Comparison of ENCODE assay signal across 19 cellular contexts in genomic region chr13:50038266-50038665, GRCh38. TPM values are rescaled to one million over a fixed set of nuclear protein-coding genes. Genes with fewer than 3 reads are reported as not detected.
A peak's percentile ranks its signal among the peaks of the same experiment; 100 is the strongest.
DNase-seq lines count a peak whose midpoint lies in the region; ATAC-seq, FAIRE-seq and TF ChIP-seq lines count a peak whose summit lies in the region.
"Had no signal": no experiment of that assay in that cellular context is flagged by ENCODE, and none has a peak within 500 bp of the region (broad histone marks: within the 10 kb centered on the region; RNA-seq: fewer than 3 reads in every experiment).

No MANE protein-coding gene starts in this region.

- H3K9me3 ChIP-seq in HepG2 (ENCODE audit: low read length) (no peaks in the 10 kb centered on the region), right lobe of liver (no peaks in the 10 kb centered on the region), trophoblast cell (ENCODE audit: insufficient read depth, low read depth, low read length) (no peaks in the 10 kb centered on the region)
- H3K9me3 ChIP-seq: BE2C, Caco-2, HAP-1 had no signal

- H3K4me1 Mint-ChIP-seq in WTC11: no peaks in the 10 kb centered on the region

- peak overlapping the region; percentile 32; the same call in 1 of the 2 replicates for H3K27ac Mint-ChIP-seq in WTC11
- H3K27ac Mint-ChIP-seq: CD4-positive, alpha-beta T cell had no signal

- DNase-seq in HepG2 (ENCODE audit: low spot score) (no peak), right lobe of liver (no peak), WTC11 (ENCODE audit: low spot score) (no peak), trophoblast cell (peak; percentile 61 to 68), epidermal melanocyte (ENCODE audit: insufficient read length, low spot score) (no peak), kidney tubule cell (ENCODE audit: low spot score) (no peak)
- DNase-seq: ACHN; BE2C; C1 segment of cervical spinal cord; Caco-2; CD4-positive, alpha-beta T cell; GDM1; KBM-7 had no signal

- intact Hi-C loops in HepG2 (cut with micrococcal nuclease; ENCODE audit: unreplicated experiment) (no loop called here), right lobe of liver (cut with DNase I) (no loop called here)

- no peak overlapping the region for H3K18ac ChIP-seq in trophoblast cell (ENCODE audit: low read length)

- H3K36me3 ChIP-seq in HepG2 (replicated peaks in 1 of 2; ENCODE audit: control insufficient read depth in 1 of 2, insufficient read depth in 2 of 2, low read length in 2 of 2): peaks cover 0 to 12% of the 10 kb centered on the region in 2 experiments; a peak in 3 of 5 replicates
- H3K36me3 ChIP-seq in right lobe of liver: no peaks in the 10 kb centered on the region
- H3K36me3 ChIP-seq in trophoblast cell (ENCODE audit: control insufficient read depth in 1 of 2, insufficient read depth in 2 of 2, low read length in 2 of 2): peaks cover 0 to 3% of the 10 kb centered on the region in 2 experiments

- H3K9ac ChIP-seq in HepG2 (ENCODE audit: insufficient read depth, low read depth, low read length) (no peak overlapping the region), trophoblast cell (ENCODE audit: low read length) (no peak overlapping the region)

- no peak overlapping the region for H4K12ac ChIP-seq in trophoblast cell (ENCODE audit: low read depth, low read length)

- 0 out of 2 replicates have a peak, but pooled peaks cover 2% of the 10 kb centered on the region for H3K36me3 Mint-ChIP-seq in WTC11
- H3K36me3 Mint-ChIP-seq: IgD-negative memory B cell had no signal

- H3K14ac ChIP-seq in trophoblast cell (ENCODE audit: low read length): no peak overlapping the region

- no peak for FAIRE-seq in HepG2 (lab: Jason Lieb, UNC)
- FAIRE-seq: A204.1, D721Med had no signal

- H3K4ac ChIP-seq in trophoblast cell (ENCODE audit: low read depth, low read length): no peak overlapping the region

- H4K20me1 ChIP-seq in HepG2 (ENCODE audit: insufficient read depth, low read length): no peaks in the 10 kb centered on the region

- no peak for TF ChIP-seq CTCF in HepG2 (CRISPR knock-in tag; IDR thresholded peaks at IDR 0.05)
- TF ChIP-seq CTCF in right lobe of liver (IDR thresholded peaks at IDR 0.05): no peak
- no peak for TF ChIP-seq CTCF in WTC11 (IDR thresholded peaks at IDR 0.05)

- no peak overlapping the region for H2AFZ ChIP-seq in HepG2 (ENCODE audit: low read length)
- H2AFZ ChIP-seq in trophoblast cell (ENCODE audit: insufficient read depth, low read length, poor library complexity): no peak overlapping the region

- no peaks in the 10 kb centered on the region for H3K4me1 ChIP-seq in HepG2 (ENCODE audit: insufficient read depth, low read length)
- peaks cover 0 to 3% (median 0%) of the 10 kb centered on the region in 4 donors for H3K4me1 ChIP-seq in right lobe of liver
- no peaks in the 10 kb centered on the region for H3K4me1 ChIP-seq in trophoblast cell (ENCODE audit: control insufficient read depth in 1 of 2, insufficient read depth in 2 of 2, low read length in 2 of 2)
- H3K4me1 ChIP-seq: BE2C, Caco-2 had no signal

- H3K9me3 Mint-ChIP-seq in WTC11: no peaks in the 10 kb centered on the region
- H3K9me3 Mint-ChIP-seq: CD4-positive, alpha-beta T cell; IgD-negative memory B cell had no signal

- no peak overlapping the region for H3K4me3 Mint-ChIP-seq in WTC11
- H3K4me3 Mint-ChIP-seq: CD4-positive, alpha-beta T cell; IgD-negative memory B cell had no signal

- H3K27ac ChIP-seq in HepG2 (ENCODE audit: extremely low read length, insufficient read depth, low read length) (no peak overlapping the region), right lobe of liver (no peak overlapping the region), trophoblast cell (ENCODE audit: low read depth, low read length) (no peak overlapping the region)
- H3K27ac ChIP-seq: HL-60 had no signal

- no peak for TF ChIP-seq EP300 in HepG2 (IDR thresholded peaks at IDR 0.05; ENCODE audit: low read depth in 2 of 2, low read length in 2 of 2)
- no peak for TF ChIP-seq EP300 in HepG2 (CRISPR knock-in tag; IDR thresholded peaks at IDR 0.05; ENCODE audit: borderline replicate concordance)

- no peak overlapping the region for H2BK12ac ChIP-seq in trophoblast cell (ENCODE audit: low read length)

- no TSS peak for BruUV-seq in HepG2 (replicated peaks; lab: Mats Ljungman, UMichigan)

- H2BK120ac ChIP-seq in trophoblast cell (ENCODE audit: insufficient read depth, low read length, poor library complexity): no peak overlapping the region

- POLR2A ChIA-PET in HepG2 (lab: Yijun Ruan, JAX) (no interaction called here), WTC11 (lab: Charles Lee) (interaction anchor here (0.6 kb wide), 1 partner anchor 29 kb away, joined by 5 read pairs; no protein-coding TSS in a partner anchor)

- H3K4me2 ChIP-seq in HepG2 (ENCODE audit: low read depth, low read length) (no peak overlapping the region), trophoblast cell (ENCODE audit: low read length) (no peak overlapping the region)

- no peak for TF ChIP-seq POLR2A in HepG2 (IDR thresholded peaks at IDR 0.05; ENCODE audit: insufficient read depth in 1 of 2, low read depth in 2 of 2, low read length in 2 of 2)
- no peak for TF ChIP-seq POLR2A in right lobe of liver (IDR thresholded peaks at IDR 0.05)

- H3K27me3 Mint-ChIP-seq in WTC11 (ENCODE audit: low read depth): no peaks in the 10 kb centered on the region
- H3K27me3 Mint-ChIP-seq: CD4-positive, alpha-beta T cell; IgD-negative memory B cell had no signal

- in situ Hi-C loops in HepG2 (cut with HindIII; ENCODE audit: extremely low pct_ligation_motif_present, low pct_unique_long_range_greater_than_20kb): no loop called here

- H3K79me1 ChIP-seq in trophoblast cell (ENCODE audit: low read length): no peaks in the 10 kb centered on the region

- no peak overlapping the region for H3K4me3 ChIP-seq in HepG2 (replicated peaks in 1 of 3; ENCODE audit: insufficient read depth in 1 of 3, low read depth in 2 of 3, low read length in 3 of 3)
- H3K4me3 ChIP-seq in right lobe of liver: no peak overlapping the region
- no peak overlapping the region for H3K4me3 ChIP-seq in trophoblast cell (ENCODE audit: low read depth, low read length)
- H3K4me3 ChIP-seq: HAP-1 had no signal

- no peak overlapping the region for H3K23ac ChIP-seq in trophoblast cell (ENCODE audit: low read length)

- H4K91ac ChIP-seq in trophoblast cell (ENCODE audit: low read depth, low read length): no peak overlapping the region

- CTCF ChIA-PET in HepG2 (lab: Yijun Ruan, JAX; ENCODE audit: low intra/inter-chr PET ratio, low total read pairs): no interaction called here
- CTCF ChIA-PET in WTC11 (lab: Charles Lee): no interaction called here

- no peak for ATAC-seq in HepG2
- no peak for ATAC-seq in right lobe of liver
- no peak for ATAC-seq in WTC11

- no peak overlapping the region for H2AK5ac ChIP-seq in trophoblast cell (ENCODE audit: low read length)

- H4K8ac ChIP-seq in trophoblast cell (ENCODE audit: low read depth, low read length): no peak overlapping the region

- no peak overlapping the region for H2BK5ac ChIP-seq in trophoblast cell (ENCODE audit: low read depth, low read length, poor library complexity)

- WGBS in HepG2 (ENCODE audit: low lambda C conversion rate): 96% methylated on average over 6 of the region's 6 CpGs
- 97% methylated on average over 5 of the region's 6 CpGs for WGBS in right lobe of liver (ENCODE audit: insufficient coverage, low coverage, low lambda C conversion rate, missing lambda C conversion rate)
- WGBS in trophoblast cell (ENCODE audit: extremely low coverage, insufficient coverage, insufficient read length): no CpG with 5 or more reads among the region's 6 CpGs

- no peak for TF ChIP-seq RAD21 in HepG2 (CRISPR knock-in tag; IDR thresholded peaks at IDR 0.05)

- no peaks in the 10 kb centered on the region for H3K79me2 ChIP-seq in HepG2 (ENCODE audit: insufficient read depth, low read length)
- H3K79me2 ChIP-seq in trophoblast cell (ENCODE audit: control insufficient read depth, insufficient read depth, low read length, poor library complexity): no peaks in the 10 kb centered on the region

- H3K27me3 ChIP-seq in HepG2 (ENCODE audit: control insufficient read depth in 1 of 2, insufficient read depth in 2 of 2, low read length in 2 of 2) (no peaks in the 10 kb centered on the region), right lobe of liver (no peaks in the 10 kb centered on the region), trophoblast cell (ENCODE audit: insufficient read depth, low read length) (no peaks in the 10 kb centered on the region)
- H3K27me3 ChIP-seq: BE2C had no signal

RNA-seq across cellular contexts. Expression of gene KCNRG, which starts 23.0 kb away (rescaled TPM):
- total RNA-seq in HepG2 (2016; rRNA removed; fragmentation: Illumina TruSeq; extraction: Trizol) (0.94 and 1.0 TPM in 2 replicates), right lobe of liver (under 1 TPM in 4 of 6 experiments, not detected in 2; 0.18 to 0.50 (median 0.36) TPM), WTC11 (2021) (0.21 to 1.1 TPM (median 0.32 TPM) in 3 replicates)
- 0.26 TPM in 1 of 2 replicates, not detected in the other for total RNA-seq in HepG2 (2016; cell fraction: cytosol; rRNA removed; fragmentation: Illumina TruSeq; extraction: Trizol; ENCODE audit: low read depth)
- 0.69 and 1.00 TPM in 2 replicates for total RNA-seq in HepG2 (2016; cell fraction: insoluble cytoplasmic fraction; rRNA removed; fragmentation: Illumina TruSeq; extraction: Trizol)
- 0.46 and 0.62 TPM in 2 replicates for total RNA-seq in HepG2 (2016; cell fraction: membrane; rRNA removed; fragmentation: Illumina TruSeq; extraction: Trizol)
- total RNA-seq in HepG2 (2016; cell fraction: nucleus; rRNA removed; fragmentation: Illumina TruSeq; extraction: Trizol): 0.59 and 0.60 TPM in 2 replicates
- 0.98 and 1.5 TPM in 2 replicates for polyA plus RNA-seq in HepG2 (2011; rRNA removed)
- 0.43 and 0.60 TPM in 2 replicates for polyA plus RNA-seq in HepG2 (2011; cell fraction: cytosol; rRNA removed)
- 0.50 and 0.66 TPM in 2 replicates for polyA plus RNA-seq in HepG2 (2011; cell fraction: nucleus; rRNA removed)
- 0.23 and 0.53 TPM in 2 replicates for polyA plus RNA-seq in HepG2 (2012)
- 0.23 and 0.28 TPM in 2 replicates for polyA plus RNA-seq in HepG2 (2016; cell fraction: cytosol; fragmentation: Illumina TruSeq; extraction: Trizol; ENCODE audit: low read depth)
- polyA plus RNA-seq in HepG2 (2016; cell fraction: insoluble cytoplasmic fraction; fragmentation: Illumina TruSeq; extraction: Trizol; ENCODE audit: low read depth): 0.28 and 0.70 TPM in 2 replicates
- 0.38 and 0.57 TPM in 2 replicates for polyA plus RNA-seq in HepG2 (2016; cell fraction: membrane; fragmentation: Illumina TruSeq; extraction: Trizol; ENCODE audit: low read depth)
- polyA plus RNA-seq in HepG2 (2016; cell fraction: nucleus; fragmentation: Illumina TruSeq; extraction: Trizol; ENCODE audit: insufficient read depth, low read depth): 0.92 and 1.1 TPM in 2 replicates
- 1.6 and 3.4 TPM in 2 replicates for polyA minus RNA-seq in HepG2 (2011; rRNA and poly(A)+ RNA removed; ENCODE audit: low replicate concordance)
- 0.79 and 0.97 TPM in 2 replicates for polyA minus RNA-seq in HepG2 (2011; cell fraction: cytosol; rRNA and poly(A)+ RNA removed)
- 6.3 and 7.2 TPM in 2 replicates for polyA minus RNA-seq in HepG2 (2011; cell fraction: nucleus; rRNA and poly(A)+ RNA removed)
- polyA plus RNA-seq in trophoblast cell (2013): 1.2 and 1.4 TPM in 2 replicates
- total RNA-seq: H4 had no signal

RNA-seq across cellular contexts. Expression of gene TRIM13, which starts 41.4 kb away (rescaled TPM):
- total RNA-seq in HepG2 (2016; rRNA removed; fragmentation: Illumina TruSeq; extraction: Trizol) (18.8 and 22.0 TPM in 2 replicates), right lobe of liver (10 to 100 TPM in 1 of 6 experiments, 1 to 10 TPM in 5; 5.6 to 10.8 (median 7.3) TPM), WTC11 (2021) (27.5 to 29.1 TPM (median 27.6 TPM) in 3 replicates)
- 3.8 and 4.1 TPM in 2 replicates for total RNA-seq in HepG2 (2016; cell fraction: cytosol; rRNA removed; fragmentation: Illumina TruSeq; extraction: Trizol; ENCODE audit: low read depth)
- 17.5 and 19.2 TPM in 2 replicates for total RNA-seq in HepG2 (2016; cell fraction: insoluble cytoplasmic fraction; rRNA removed; fragmentation: Illumina TruSeq; extraction: Trizol)
- total RNA-seq in HepG2 (2016; cell fraction: membrane; rRNA removed; fragmentation: Illumina TruSeq; extraction: Trizol): 9.3 and 10.2 TPM in 2 replicates
- 27.0 and 27.5 TPM in 2 replicates for total RNA-seq in HepG2 (2016; cell fraction: nucleus; rRNA removed; fragmentation: Illumina TruSeq; extraction: Trizol)
- polyA plus RNA-seq in HepG2 (2011; rRNA removed): 22.5 and 24.4 TPM in 2 replicates
- 8.9 and 14.0 TPM in 2 replicates for polyA plus RNA-seq in HepG2 (2011; cell fraction: cytosol; rRNA removed)
- polyA plus RNA-seq in HepG2 (2011; cell fraction: nucleus; rRNA removed): 21.8 and 30.3 TPM in 2 replicates
- polyA plus RNA-seq in HepG2 (2012): 23.7 and 25.7 TPM in 2 replicates
- polyA plus RNA-seq in HepG2 (2016; cell fraction: cytosol; fragmentation: Illumina TruSeq; extraction: Trizol; ENCODE audit: low read depth): 4.4 and 5.2 TPM in 2 replicates
- polyA plus RNA-seq in HepG2 (2016; cell fraction: insoluble cytoplasmic fraction; fragmentation: Illumina TruSeq; extraction: Trizol; ENCODE audit: low read depth): 14.1 and 15.8 TPM in 2 replicates
- 9.0 and 9.8 TPM in 2 replicates for polyA plus RNA-seq in HepG2 (2016; cell fraction: membrane; fragmentation: Illumina TruSeq; extraction: Trizol; ENCODE audit: low read depth)
- 60.4 and 60.6 TPM in 2 replicates for polyA plus RNA-seq in HepG2 (2016; cell fraction: nucleus; fragmentation: Illumina TruSeq; extraction: Trizol; ENCODE audit: insufficient read depth, low read depth)
- polyA minus RNA-seq in HepG2 (2011; rRNA and poly(A)+ RNA removed; ENCODE audit: low replicate concordance): 7.9 TPM in 2 replicates
- polyA minus RNA-seq in HepG2 (2011; cell fraction: cytosol; rRNA and poly(A)+ RNA removed): 8.6 and 10.7 TPM in 2 replicates
- polyA minus RNA-seq in HepG2 (2011; cell fraction: nucleus; rRNA and poly(A)+ RNA removed): 11.3 and 14.4 TPM in 2 replicates
- polyA plus RNA-seq in trophoblast cell (2013): 54.8 and 60.0 TPM in 2 replicates

Comparison
In these comparisons a context has a peak if more than half of its experiments do, and no peak if none do; other contexts are left out.
1. DNase-seq: peak in trophoblast cell (2 of 2); none in HepG2 (single experiment), right lobe of liver (0 of 3), WTC11 (single experiment), epidermal melanocyte (single experiment) and kidney tubule cell (single experiment).